Comparison of ENCODE assay signal across 8 cellular contexts in genomic region chr7:97024209-97025129, GRCh38. TPM values are rescaled to one million over a fixed set of nuclear protein-coding genes. Genes with fewer than 3 reads are reported as not detected.
A peak's percentile ranks its signal among the peaks of the same experiment; 100 is the strongest.
DNase-seq lines count a peak whose midpoint lies in the region; FAIRE-seq and TF ChIP-seq lines count a peak whose summit lies in the region.

Gene DLX5, minus strand, starts transcription at chr7:97024831. Its CDS starts 208 bp downstream, at chr7:97024623.

- peaks cover 62% of the 10 kb centered on the region for H3K27me3 ChIP-seq in adrenal gland
- H3K27me3 ChIP-seq in keratinocyte (ENCODE audit: control insufficient read depth, extremely low read depth, insufficient read depth, low read length), result peaks cover 14% of the 10 kb centered on the region
- peaks cover 0 to 75% of the 10 kb centered on the region in 2 donors for H3K27me3 ChIP-seq in tibial artery

- H4K20me1 ChIP-seq in keratinocyte (ENCODE audit: control insufficient read depth, extremely low read depth, insufficient read depth, low read length), result no peaks in the 10 kb centered on the region

- H3K36me3 ChIP-seq in adrenal gland (replicated peaks in 1 of 2) (no peaks in the 10 kb centered on the region), keratinocyte (ENCODE audit: control insufficient read depth in 2 of 2, extremely low read depth in 1 of 2, insufficient read depth in 2 of 2, low read length in 2 of 2) (no peaks in the 10 kb centered on the region), tibial artery (no peaks in the 10 kb centered on the region)

- peak within 1 kb of the TSS in 2 of 4 donors; percentile 9 to 37 for H3K4me3 ChIP-seq in adrenal gland
- peak within 1 kb of the TSS; percentile 68 to 80 (median 75) for H3K4me3 ChIP-seq in keratinocyte (ENCODE audit: control insufficient read depth in 2 of 3, extremely low read depth in 1 of 3, insufficient read depth in 2 of 3, low read depth in 1 of 3, low read length in 3 of 3)
- H3K4me3 ChIP-seq in tibial artery, result peak within 1 kb of the TSS; percentile 42 to 47

- WGBS in adrenal gland, 4 donors, result 1 to 2% (median 1%) methylated on average over 29 to 60 of the region's 60 CpGs

- H3K79me2 ChIP-seq in keratinocyte (ENCODE audit: control insufficient read depth, insufficient read depth, low read length), result no peaks in the 10 kb centered on the region

- no peaks in the 10 kb centered on the region for H3K9me1 ChIP-seq in keratinocyte (ENCODE audit: control insufficient read depth, extremely low read depth, insufficient read depth, low read length)

- no peak for FAIRE-seq in keratinocyte (lab: Jason Lieb, UNC)
- FAIRE-seq in GM12892 (lab: Jason Lieb, UNC), result no peak

- peak within 1 kb of the TSS; percentile 95 for H2AFZ ChIP-seq in keratinocyte (ENCODE audit: control insufficient read depth, low read length)

- peak within 1 kb of the TSS; percentile 18 for H3K9ac ChIP-seq in keratinocyte (ENCODE audit: control insufficient read depth, extremely low read depth, insufficient read depth, low read length)

- dilution Hi-C loops in keratinocyte (cut with MboI; ENCODE audit: extremely low pct_ligation_motif_present, low sequenced_read_pairs), result loop anchor here (25.0 kb wide), 1 partner anchor 1112 kb away; no protein-coding TSS in a partner anchor

- no peak within 1 kb of the TSS for H3K27ac ChIP-seq in adrenal gland
- no peak within 1 kb of the TSS for H3K27ac ChIP-seq in keratinocyte (ENCODE audit: control insufficient read depth, insufficient read depth, low read length)
- H3K27ac ChIP-seq in tibial artery, result no peak within 1 kb of the TSS

- peaks cover 10 to 22% of the 10 kb centered on the region in 2 donors for H3K4me1 ChIP-seq in adrenal gland (replicated peaks in 1 of 2)
- H3K4me1 ChIP-seq in keratinocyte (ENCODE audit: control insufficient read depth, extremely low read depth, insufficient read depth, low read length), result peaks cover 9% of the 10 kb centered on the region
- peaks cover 0 to 55% (median 24%) of the 10 kb centered on the region in 4 donors for H3K4me1 ChIP-seq in tibial artery

- peak; percentile 93 for DNase-seq in ELF-1 (ENCODE audit: low read depth, low spot score)
- peak; percentile 49 for DNase-seq in NCI-H1694 (lab: John Stamatoyannopoulos, UW)
- peak in 4 of 7 donors; percentile 8 to 28 (median 22) for DNase-seq in adrenal gland
- no peak for DNase-seq in keratinocyte (ENCODE audit: low read depth, low spot score)
- peak in 1 of 2 donors; percentile 61 for DNase-seq in tibial artery
- DNase-seq in GM12892 (ENCODE audit: insufficient read length), result no peak
- no peak for DNase-seq in activated gamma-delta T cell treated with Interleukin-2 at 50 U/mL for 16 hours
- DNase-seq in Kasumi-1 (lab: John Stamatoyannopoulos, UW), result no peak

- H3K9me3 ChIP-seq in adrenal gland (replicated peaks in 1 of 3) (no peaks in the 10 kb centered on the region), keratinocyte (ENCODE audit: control insufficient read depth, low read depth, low read length) (no peaks in the 10 kb centered on the region), tibial artery (no peaks in the 10 kb centered on the region)

- TF ChIP-seq CTCF in adrenal gland (IDR thresholded peaks at IDR 0.05) (no peak), keratinocyte (optimal IDR thresholded peaks at IDR 0.05 in 1 of 3, IDR thresholded peaks at IDR 0.05 in 1 of 3, conservative IDR thresholded peaks at IDR 0.05 in 1 of 3; ENCODE audit: extremely low read depth in 1 of 3, insufficient read depth in 2 of 3, low read length in 3 of 3) (peak in 1 of 3 experiments; percentile 1), tibial artery (IDR thresholded peaks at IDR 0.05) (no peak)

- intact Hi-C loops in adrenal gland (cut with DNase I), result loop anchor here (5.0 to 10.0 kb wide), 5 partner anchors 610 to 1110 kb away; no protein-coding TSS in a partner anchor
- intact Hi-C loops in tibial artery (cut with DNase I; ENCODE audit: low total_unique reads), result loop anchor here (5.0 to 10.0 kb wide), 3 partner anchors 310 to 1102 kb away; no protein-coding TSS in a partner anchor

- H3K4me2 ChIP-seq in keratinocyte (ENCODE audit: control insufficient read depth, extremely low read depth, insufficient read depth, low read depth, low read length), result peak within 1 kb of the TSS; percentile 89

- no peak for TF ChIP-seq POLR2A in adrenal gland (IDR thresholded peaks at IDR 0.05)
- no peak for TF ChIP-seq POLR2A in GM12892 (IDR thresholded peaks at IDR 0.05; ENCODE audit: low read depth, low read length)

RNA-seq across cellular contexts. Expression of gene DLX5, which starts in this region (rescaled TPM):
- under 1 TPM in 3 of 8 donors, not detected in 5; 0.14 to 0.55 (median 0.44) TPM for total RNA-seq in adrenal gland
- polyA plus RNA-seq in adrenal gland (under 1 TPM; 0.15 to 0.30 (median 0.24) TPM), keratinocyte (0.67 to 2.3 TPM (median 0.83 TPM) in 3 replicates)
- polyA plus RNA-seq in keratinocyte (2011; ENCODE audit: low read depth), result 10.6 TPM
- polyA plus RNA-seq in keratinocyte (2011; cell fraction: cytosol; rRNA removed), result 1.1 and 2.0 TPM in 2 replicates
- polyA plus RNA-seq in keratinocyte (2011; cell fraction: nucleus; rRNA removed), result 5.4 and 8.5 TPM in 2 replicates
- polyA plus RNA-seq in keratinocyte (2012; ENCODE audit: low replicate concordance), result 1.00 and 18.5 TPM in 2 replicates
- 2.2 to 2.8 TPM in 2 of 3 replicates, not detected in the other for polyA minus RNA-seq in keratinocyte
- 2.5 TPM for polyA minus RNA-seq in keratinocyte (2011; cell fraction: cytosol; rRNA and poly(A)+ RNA removed)
- polyA minus RNA-seq in keratinocyte (2011; cell fraction: nucleus; rRNA and poly(A)+ RNA removed), result 3.2 and 4.0 TPM in 2 replicates
- polyA plus RNA-seq in GM12892 (2012; ENCODE audit: missing spikeins), result not detected

Comparison
In these comparisons a context has a peak if more than half of its experiments do, and no peak if none do; other contexts are left out.
1. Peak in DNase-seq in adrenal gland; RNA of the gene not detected or under 1 TPM.
2. DNase-seq: peak in ELF-1 (single experiment) and NCI-H1694 (single experiment); none in keratinocyte (single experiment), GM12892 (single experiment), activated gamma-delta T cell treated with Interleukin-2 at 50 U/mL for 16 hours (single experiment) and Kasumi-1 (0 of 2).